In the genomic region with DNA sequence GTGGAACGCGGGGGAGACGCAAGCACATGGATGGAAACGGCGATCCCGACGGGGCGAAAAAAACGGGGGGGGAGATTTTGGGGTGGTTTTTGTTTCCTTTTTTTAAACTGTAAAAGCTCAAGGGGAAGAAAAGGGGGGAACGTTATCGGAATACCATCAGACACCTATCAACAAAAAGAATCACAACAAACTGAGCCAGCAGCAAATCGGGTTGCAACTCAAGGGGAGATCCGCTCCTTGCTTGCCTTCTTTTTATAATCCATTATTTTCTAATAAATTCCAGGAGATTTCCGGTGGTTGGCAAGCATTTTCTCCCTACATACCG, we compare ENCODE assay signal across 8 cellular contexts. TPM values are rescaled to one million over a fixed set of nuclear protein-coding genes. Genes with fewer than 3 reads are reported as not detected.
DNase-seq lines count a peak whose midpoint lies in the region; ATAC-seq and TF ChIP-seq lines count a peak whose summit lies in the region.

No MANE protein-coding gene starts in this region.

- no peak for TF ChIP-seq CTCF in HFFc6 (IDR thresholded peaks at IDR 0.05)

- H3K9me3 ChIP-seq in iPS-15b (ENCODE audit: control insufficient read depth, insufficient read depth, low read length): no peaks in the 10 kb centered on the region

- no peak overlapping the region for H3K9ac ChIP-seq in iPS-15b (ENCODE audit: low read depth, low read length)

- H3K27ac Mint-ChIP-seq in HFFc6: peak overlapping the region; percentile 89
- H3K27ac Mint-ChIP-seq in activated CD8-positive, alpha-beta T cell treated with anti-CD3 and anti-CD28 coated beads, Interleukin-2, amount 10 ng/mL, durations not matched to agents 7 days and 5 days: peak overlapping the region; percentile 79
- peak overlapping the region; percentile 17 for H3K27ac Mint-ChIP-seq in stimulated activated memory B cell treated with anti-CD40 and anti-IgM and Interleukin-4, amounts not matched to agents 10 μg/mL and 1 μg/mL and 100 μg/mL, for 72 hours

- CTCF ChIA-PET in activated CD8-positive, alpha-beta T cell treated with anti-CD3 and anti-CD28 coated beads, Interleukin-2, amount 10 ng/mL, durations not matched to agents 7 days and 5 days (lab: Charles Lee): interaction anchor here (1.0 to 2.6 kb wide), 14 partner anchors 58 to 496 kb away, joined by 3 to 20 read pairs (median 4); no protein-coding TSS in a partner anchor

- DNase-seq in HFFc6 (no peak), NCI-H1436 (lab: John Stamatoyannopoulos, UW) (no peak), HuH-7.5 (ENCODE audit: low spot score) (no peak)
- no peak for DNase-seq in activated CD8-positive, alpha-beta T cell treated with anti-CD3 and anti-CD28 coated beads, Interleukin-2, amount 10 ng/mL, durations not matched to agents 7 days and 5 days

- H3K4me1 Mint-ChIP-seq in HFFc6 (ENCODE audit: low read depth): peaks cover 19% of the 10 kb centered on the region
- peaks cover 43% of the 10 kb centered on the region for H3K4me1 Mint-ChIP-seq in activated CD8-positive, alpha-beta T cell treated with anti-CD3 and anti-CD28 coated beads, Interleukin-2, amount 10 ng/mL, durations not matched to agents 7 days and 5 days (ENCODE audit: low read depth)
- H3K4me1 Mint-ChIP-seq in stimulated activated memory B cell treated with anti-CD40 and anti-IgM and Interleukin-4, amounts not matched to agents 10 μg/mL and 1 μg/mL and 100 μg/mL, for 72 hours: peaks cover 35% of the 10 kb centered on the region

- no peaks in the 10 kb centered on the region for H3K27me3 ChIP-seq in iPS-15b (ENCODE audit: control insufficient read depth, insufficient read depth, low read length)

- H3K36me3 Mint-ChIP-seq in HFFc6 (ENCODE audit: low read depth): no peaks in the 10 kb centered on the region
- peaks cover 2% of the 10 kb centered on the region for H3K36me3 Mint-ChIP-seq in activated CD8-positive, alpha-beta T cell treated with anti-CD3 and anti-CD28 coated beads, Interleukin-2, amount 10 ng/mL, durations not matched to agents 7 days and 5 days (ENCODE audit: low read depth)
- H3K36me3 Mint-ChIP-seq in stimulated activated memory B cell treated with anti-CD40 and anti-IgM and Interleukin-4, amounts not matched to agents 10 μg/mL and 1 μg/mL and 100 μg/mL, for 72 hours: no peaks in the 10 kb centered on the region

- peak overlapping the region; percentile 97 for H3K4me3 Mint-ChIP-seq in HFFc6
- H3K4me3 Mint-ChIP-seq in activated CD8-positive, alpha-beta T cell treated with anti-CD3 and anti-CD28 coated beads, Interleukin-2, amount 10 ng/mL, durations not matched to agents 7 days and 5 days: peak overlapping the region; percentile 90
- peak overlapping the region; percentile 80 for H3K4me3 Mint-ChIP-seq in stimulated activated memory B cell treated with anti-CD40 and anti-IgM and Interleukin-4, amounts not matched to agents 10 μg/mL and 1 μg/mL and 100 μg/mL, for 72 hours

- no peaks in the 10 kb centered on the region for H3K36me3 ChIP-seq in iPS-15b (ENCODE audit: control insufficient read depth, insufficient read depth, low read length)

- H3K9me3 Mint-ChIP-seq in HFFc6: no peaks in the 10 kb centered on the region
- H3K9me3 Mint-ChIP-seq in activated CD8-positive, alpha-beta T cell treated with anti-CD3 and anti-CD28 coated beads, Interleukin-2, amount 10 ng/mL, durations not matched to agents 7 days and 5 days (ENCODE audit: insufficient read depth): no peaks in the 10 kb centered on the region
- no peaks in the 10 kb centered on the region for H3K9me3 Mint-ChIP-seq in stimulated activated memory B cell treated with anti-CD40 and anti-IgM and Interleukin-4, amounts not matched to agents 10 μg/mL and 1 μg/mL and 100 μg/mL, for 72 hours

- peak overlapping the region; percentile 81 for H3K4me3 ChIP-seq in iPS-15b (ENCODE audit: low read depth, low read length)

- H3K4me1 ChIP-seq in iPS-15b (ENCODE audit: control insufficient read depth, insufficient read depth, low read length): peaks cover 4% of the 10 kb centered on the region

- POLR2A ChIA-PET in activated CD8-positive, alpha-beta T cell treated with anti-CD3 and anti-CD28 coated beads, Interleukin-2, amount 10 ng/mL, durations not matched to agents 7 days and 5 days (lab: Charles Lee): interaction anchor here (0.6 to 4.8 kb wide), 12 partner anchors 9 to 104 kb away, joined by 3 to 33 read pairs (median 4); no protein-coding TSS in a partner anchor

- no peaks in the 10 kb centered on the region for H3K27me3 Mint-ChIP-seq in HFFc6 (ENCODE audit: insufficient read depth)
- H3K27me3 Mint-ChIP-seq in activated CD8-positive, alpha-beta T cell treated with anti-CD3 and anti-CD28 coated beads, Interleukin-2, amount 10 ng/mL, durations not matched to agents 7 days and 5 days (ENCODE audit: low read depth): peaks cover 19% of the 10 kb centered on the region
- peaks cover 69% of the 10 kb centered on the region for H3K27me3 Mint-ChIP-seq in stimulated activated memory B cell treated with anti-CD40 and anti-IgM and Interleukin-4, amounts not matched to agents 10 μg/mL and 1 μg/mL and 100 μg/mL, for 72 hours

- ATAC-seq in activated CD8-positive, alpha-beta T cell treated with anti-CD3 and anti-CD28 coated beads, Interleukin-2, amount 10 ng/mL, durations not matched to agents 7 days and 5 days: no peak
- no peak for ATAC-seq in stimulated activated memory B cell treated with anti-CD40 and anti-IgM and Interleukin-4, amounts not matched to agents 10 μg/mL and 1 μg/mL and 100 μg/mL, for 72 hours
- ATAC-seq in GM21367 (IDR thresholded peaks at IDR 0.05; ENCODE audit: unreplicated experiment): no peak
- ATAC-seq in HG02970 (IDR thresholded peaks at IDR 0.05; ENCODE audit: low FRiP score, unreplicated experiment): no peak

RNA-seq across cellular contexts. Expression of a gene that starts 0.6 kb away (rescaled TPM):
- 1 to 10 TPM; 1.2 to 1.9 (median 1.6) TPM for total RNA-seq in HFFc6 (2021; fragmentation: NEBNext Ultra II Directional; extraction: Animal tissue kit (Norgen Biotek cat#: 25700))
- total RNA-seq in activated CD8-positive, alpha-beta T cell treated with anti-CD3 and anti-CD28 coated beads, Interleukin-2, amount 10 ng/mL, durations not matched to agents 7 days and 5 days: 1 to 10 TPM; 4.0 to 4.1 TPM

Comparison
In these comparisons a context has a peak if more than half of its experiments do, and no peak if none do; other contexts are left out.
1. H3K27ac Mint-ChIP-seq: peak in every context shown above with its lines; median percentile 89 in HFFc6; 79 in activated CD8-positive, alpha-beta T cell treated with anti-CD3 and anti-CD28 coated beads, Interleukin-2, amount 10 ng/mL, durations not matched to agents 7 days and 5 days; 17 in stimulated activated memory B cell treated with anti-CD40 and anti-IgM and Interleukin-4, amounts not matched to agents 10 μg/mL and 1 μg/mL and 100 μg/mL, for 72 hours.